In the genomic region with DNA sequence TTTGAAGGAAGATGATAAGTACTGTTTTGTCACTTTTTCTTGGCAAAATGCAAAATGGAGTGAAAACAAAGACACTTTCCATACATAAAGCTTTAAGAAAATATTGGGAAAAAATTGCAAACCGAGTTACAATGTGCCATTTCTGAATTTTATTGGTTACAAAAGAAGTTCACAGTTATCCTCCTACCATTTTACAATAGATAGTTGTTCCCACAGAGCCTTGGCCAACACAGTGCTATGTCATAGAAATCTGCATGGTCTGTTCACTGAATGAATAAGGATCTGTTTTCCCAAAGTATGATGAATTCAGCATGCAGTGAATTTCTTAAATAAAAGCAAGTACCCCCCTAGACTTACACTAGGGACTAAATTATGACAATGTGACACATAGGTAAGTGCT, we compare ENCODE assay signal across 23 cellular contexts.
"Had no signal": no experiment of that assay in that cellular context is flagged by ENCODE, and none has a peak within 500 bp of the region (broad histone marks: within the 10 kb centered on the region; RNA-seq: fewer than 3 reads in every experiment).

No MANE protein-coding gene starts in this region.

- H3K9me3 Mint-ChIP-seq: activated CD4-positive, alpha-beta memory T cell treated with anti-CD3 and anti-CD28 coated beads for 36 hours; activated CD4-positive, alpha-beta T cell treated with anti-CD3 and anti-CD28 coated beads, Interleukin-2, amount 10 ng/mL, durations not matched to agents 24 days and 14 days; activated T-cell treated with anti-CD3 and anti-CD28 coated beads, Interleukin-2, amount 50 U/mL, for 4 hours; stimulated activated naive CD8-positive, alpha-beta T cell treated with anti-CD3 and anti-CD28 coated beads, Interleukin-15, amount 100 ng/mL, for 72 hours had no signal

- H3K27ac ChIP-seq: coronary artery, heart right ventricle, ovary, prostate gland, suprapubic skin, WERI-Rb-1 had no signal

- DNase-seq: activated CD4-positive, alpha-beta memory T cell treated with anti-CD3 and anti-CD28 coated beads for 36 hours; activated CD4-positive, alpha-beta T cell treated with anti-CD3 and anti-CD28 coated beads, Interleukin-2, amount 10 ng/mL, durations not matched to agents 24 days and 14 days; activated CD8-positive, alpha-beta memory T cell treated with anti-CD3 and anti-CD28 coated beads, Interleukin-2, amount 50 U/mL, for 48 hours; activated naive CD4-positive, alpha-beta T cell; activated T-cell treated with anti-CD3 and anti-CD28 coated beads, Interleukin-2, amount 50 U/mL, for 4 hours; cerebellar nuclear complex; heart right ventricle; left cardiac atrium; left ventricle myocardium superior; naive thymus-derived CD4-positive, alpha-beta T cell; ovary; stimulated activated CD4-positive, alpha-beta T cell treated with anti-CD3 and anti-CD28 coated beads, Interleukin-1b, Interleukin-23, amount 100 ng/mL, for 48 hours; stimulated activated CD4-positive, alpha-beta T cell treated with anti-CD3 and anti-CD28 coated beads, Interleukin-4, amount 100 ng/mL, for 4 hours; stimulated activated CD8-positive, alpha-beta memory T cell treated with anti-CD3 and anti-CD28 coated beads, Interleukin-4, amount 100 ng/mL, for 48 hours; stimulated activated naive CD8-positive, alpha-beta T cell treated with anti-CD3 and anti-CD28 coated beads, Interleukin-15, amount 100 ng/mL, for 72 hours; T-helper 1 cell; WERI-Rb-1 had no signal

- H3K4me1 Mint-ChIP-seq: activated CD4-positive, alpha-beta T cell treated with anti-CD3 and anti-CD28 coated beads, Interleukin-2, amount 10 ng/mL, durations not matched to agents 24 days and 14 days; naive thymus-derived CD4-positive, alpha-beta T cell; stimulated activated memory B cell treated with anti-CD40 and anti-IgM and Interleukin-4, amounts not matched to agents 10 μg/mL and 1 μg/mL and 100 μg/mL, for 72 hours; stimulated activated naive CD8-positive, alpha-beta T cell treated with anti-CD3 and anti-CD28 coated beads, Interleukin-15, amount 100 ng/mL, for 72 hours had no signal

- H3K4me3 Mint-ChIP-seq: activated CD4-positive, alpha-beta memory T cell treated with anti-CD3 and anti-CD28 coated beads for 36 hours; activated CD4-positive, alpha-beta T cell treated with anti-CD3 and anti-CD28 coated beads, Interleukin-2, amount 10 ng/mL, durations not matched to agents 24 days and 14 days; activated T-cell treated with anti-CD3 and anti-CD28 coated beads, Interleukin-2, amount 50 U/mL, for 4 hours; naive thymus-derived CD4-positive, alpha-beta T cell; stimulated activated memory B cell treated with anti-CD40 and anti-IgM and Interleukin-4, amounts not matched to agents 10 μg/mL and 1 μg/mL and 100 μg/mL, for 72 hours; stimulated activated naive CD8-positive, alpha-beta T cell treated with anti-CD3 and anti-CD28 coated beads, Interleukin-15, amount 100 ng/mL, for 72 hours had no signal

- ATAC-seq: activated CD4-positive, CD25-positive, alpha-beta regulatory T cell treated with anti-CD3 and anti-CD28 coated beads, Interleukin-2, amount 50 U/mL, for 24 hours; activated naive CD4-positive, alpha-beta T cell treated with anti-CD3 and anti-CD28 coated beads, Interleukin-2, amount 50 U/mL, for 72 hours; activated T-cell treated with anti-CD3 and anti-CD28 coated beads, Interleukin-2, amount 50 U/mL, for 4 hours; heart right ventricle; left cardiac atrium; left ventricle myocardium superior; naive thymus-derived CD4-positive, alpha-beta T cell; stimulated activated memory B cell treated with anti-CD40 and anti-IgM and Interleukin-4, amounts not matched to agents 10 μg/mL and 1 μg/mL and 100 μg/mL, for 72 hours; stimulated activated naive CD8-positive, alpha-beta T cell treated with anti-CD3 and anti-CD28 coated beads, Interleukin-15, amount 100 ng/mL, for 72 hours had no signal

- H3K27ac Mint-ChIP-seq: activated CD4-positive, alpha-beta memory T cell treated with anti-CD3 and anti-CD28 coated beads for 36 hours; activated CD4-positive, alpha-beta T cell treated with anti-CD3 and anti-CD28 coated beads, Interleukin-2, amount 10 ng/mL, durations not matched to agents 24 days and 14 days; activated naive CD4-positive, alpha-beta T cell treated with anti-CD3 and anti-CD28 coated beads, Interleukin-2, amount 50 U/mL, for 72 hours; naive thymus-derived CD4-positive, alpha-beta T cell; stimulated activated memory B cell treated with anti-CD40 and anti-IgM and Interleukin-4, amounts not matched to agents 10 μg/mL and 1 μg/mL and 100 μg/mL, for 72 hours; stimulated activated naive CD8-positive, alpha-beta T cell treated with anti-CD3 and anti-CD28 coated beads, Interleukin-15, amount 100 ng/mL, for 72 hours had no signal

- H3K36me3 Mint-ChIP-seq: activated CD4-positive, alpha-beta memory T cell treated with anti-CD3 and anti-CD28 coated beads for 36 hours; activated naive CD4-positive, alpha-beta T cell treated with anti-CD3 and anti-CD28 coated beads, Interleukin-2, amount 50 U/mL, for 72 hours; naive thymus-derived CD4-positive, alpha-beta T cell; stimulated activated memory B cell treated with anti-CD40 and anti-IgM and Interleukin-4, amounts not matched to agents 10 μg/mL and 1 μg/mL and 100 μg/mL, for 72 hours had no signal

- H3K27me3 Mint-ChIP-seq: activated CD4-positive, alpha-beta memory T cell treated with anti-CD3 and anti-CD28 coated beads for 36 hours; activated CD4-positive, alpha-beta T cell treated with anti-CD3 and anti-CD28 coated beads, Interleukin-2, amount 10 ng/mL, durations not matched to agents 24 days and 14 days; stimulated activated memory B cell treated with anti-CD40 and anti-IgM and Interleukin-4, amounts not matched to agents 10 μg/mL and 1 μg/mL and 100 μg/mL, for 72 hours; stimulated activated naive CD8-positive, alpha-beta T cell treated with anti-CD3 and anti-CD28 coated beads, Interleukin-15, amount 100 ng/mL, for 72 hours had no signal
